25 cellular contexts compared by ENCODE assay signal in genomic region chr20:34987288-34988175, GRCh38. TPM values are rescaled to one million over a fixed set of nuclear protein-coding genes. Genes with fewer than 3 reads are reported as not detected.
DNase-seq lines count a peak whose midpoint lies in the region; ATAC-seq and TF ChIP-seq lines count a peak whose summit lies in the region.
"Had no signal": no experiment of that assay in that cellular context is flagged by ENCODE, and none has a peak within 500 bp of the region (broad histone marks: within the 10 kb centered on the region; RNA-seq: fewer than 3 reads in every experiment).

No MANE protein-coding gene starts in this region.

- H3K79me2 ChIP-seq in DND-41 (ENCODE audit: insufficient read depth, low read length) (no peaks in the 10 kb centered on the region), hepatocyte (no peaks in the 10 kb centered on the region), GM23248 (ENCODE audit: insufficient read depth) (no peaks in the 10 kb centered on the region)

- ATAC-seq in DND-41 (ENCODE audit: insufficient read depth, low read depth), result peak; percentile 27; the same call in 1 of the 3 replicates
- peak; percentile 6 for ATAC-seq in sciatic nerve
- ATAC-seq: naive thymus-derived CD4-positive, alpha-beta T cell; upper lobe of right lung had no signal

- H3K4me3 ChIP-seq in DND-41 (ENCODE audit: low read depth in 1 of 2, low read length in 2 of 2), result no peak overlapping the region
- H3K4me3 ChIP-seq in hepatocyte, result no peak overlapping the region
- H3K4me3 ChIP-seq in GM23248, result no peak overlapping the region
- H3K4me3 ChIP-seq: BLaER1, breast epithelium, colonic mucosa, PC-9, spleen, upper lobe of right lung had no signal

- 84% methylated on average over 15 of the region's 15 CpGs for WGBS in hepatocyte (ENCODE audit: low lambda C conversion rate, missing lambda C conversion rate)
- 40 to 42% methylated on average over 15 of the region's 15 CpGs for WGBS in GM23248 (ENCODE audit: low coverage in 1 of 2, low lambda C conversion rate in 2 of 2, missing lambda C conversion rate in 2 of 2), 2 experiments

- H3K9ac ChIP-seq in DND-41 (ENCODE audit: low read depth, low read length) (no peak overlapping the region), GM23248 (no peak overlapping the region)
- H3K9ac ChIP-seq: BLaER1 had no signal

- intact Hi-C loops in sciatic nerve (cut with DNase I), result no loop called here

- no peaks in the 10 kb centered on the region for H3K27me3 ChIP-seq in DND-41 (ENCODE audit: insufficient read depth, low read length, poor library complexity)
- no peaks in the 10 kb centered on the region for H3K27me3 ChIP-seq in layer of hippocampus (ENCODE audit: control insufficient read depth, insufficient read depth, low read length)
- peaks cover 8% of the 10 kb centered on the region for H3K27me3 ChIP-seq in hepatocyte
- peaks cover 9% of the 10 kb centered on the region; the same call in 1 of the 2 replicates for H3K27me3 ChIP-seq in GM23248 (replicated peaks; ENCODE audit: insufficient read depth)
- H3K27me3 ChIP-seq: BLaER1, colonic mucosa had no signal

- H3K36me3 ChIP-seq in DND-41 (ENCODE audit: insufficient read depth, low read length) (no peaks in the 10 kb centered on the region), hepatocyte (replicated peaks; ENCODE audit: insufficient read depth, low read depth) (no peaks in the 10 kb centered on the region), GM23248 (ENCODE audit: low read depth) (no peaks in the 10 kb centered on the region)
- H3K36me3 ChIP-seq: breast epithelium, colonic mucosa, upper lobe of right lung had no signal

- H3F3A ChIP-seq in GM23248 (ENCODE audit: insufficient read depth), result no peaks in the 10 kb centered on the region

- H2AFZ ChIP-seq in DND-41 (ENCODE audit: low read depth, low read length) (no peak overlapping the region), hepatocyte (no peak overlapping the region), GM23248 (no peak overlapping the region)
- H2AFZ ChIP-seq: PC-9 had no signal

- H4K20me1 ChIP-seq in DND-41 (ENCODE audit: insufficient read depth, low read length), result peaks cover 5% of the 10 kb centered on the region; the same call in 1 of the 2 replicates
- H4K20me1 ChIP-seq in hepatocyte (ENCODE audit: insufficient read depth, poor library complexity, severe bottlenecking), result no peaks in the 10 kb centered on the region
- H4K20me1 ChIP-seq in GM23248 (ENCODE audit: insufficient read depth), result no peaks in the 10 kb centered on the region
- H4K20me1 ChIP-seq: BLaER1 had no signal

- H3K9me2 ChIP-seq in hepatocyte (replicated peaks; ENCODE audit: insufficient read depth), result no peaks in the 10 kb centered on the region
- no peaks in the 10 kb centered on the region for H3K9me2 ChIP-seq in GM23248 (ENCODE audit: insufficient read depth)

- H3K9me3 ChIP-seq in DND-41 (ENCODE audit: insufficient read depth, low read length, severe bottlenecking) (no peaks in the 10 kb centered on the region), hepatocyte (ENCODE audit: low read depth) (no peaks in the 10 kb centered on the region), GM23248 (ENCODE audit: low read depth) (no peaks in the 10 kb centered on the region)
- H3K9me3 ChIP-seq: BLaER1, breast epithelium, colonic mucosa, spleen, upper lobe of right lung had no signal

- no peak overlapping the region for H3K27ac ChIP-seq in DND-41 (ENCODE audit: low read length)
- H3K27ac ChIP-seq in cingulate gyrus (ENCODE audit: low read depth, low read length), result peak overlapping the region; percentile 47
- peak overlapping the region; percentile 38 for H3K27ac ChIP-seq in layer of hippocampus (ENCODE audit: low read depth, low read length)
- H3K27ac ChIP-seq in hepatocyte, result no peak overlapping the region
- no peak overlapping the region for H3K27ac ChIP-seq in GM23248
- H3K27ac ChIP-seq: BLaER1, breast epithelium, colonic mucosa, PC-9, spleen, upper lobe of right lung, VCaP had no signal

- H3K4me2 ChIP-seq in DND-41 (ENCODE audit: insufficient read depth, low read length) (no peak overlapping the region), hepatocyte (no peak overlapping the region), GM23248 (ENCODE audit: unreplicated experiment) (no peak overlapping the region)
- H3K4me2 ChIP-seq: BLaER1, PC-9 had no signal

- TF ChIP-seq CTCF in DND-41 (IDR thresholded peaks at IDR 0.05; ENCODE audit: borderline replicate concordance, extremely low read depth, low read length, poor library complexity, severe bottlenecking), result no peak
- no peak for TF ChIP-seq CTCF in hepatocyte (IDR thresholded peaks at IDR 0.05; ENCODE audit: poor library complexity)

- in situ Hi-C loops in GM23248 (cut with MboI), result no loop called here

- H3K4me1 ChIP-seq in DND-41 (ENCODE audit: insufficient read depth, low read length), result no peaks in the 10 kb centered on the region
- no peaks in the 10 kb centered on the region for H3K4me1 ChIP-seq in hepatocyte (ENCODE audit: insufficient read depth)
- H3K4me1 ChIP-seq in GM23248 (ENCODE audit: insufficient read depth), result no peaks in the 10 kb centered on the region
- H3K4me1 ChIP-seq: breast epithelium, upper lobe of right lung had no signal

- DNase-seq in DND-41, result no peak
- no peak for DNase-seq in sciatic nerve (ENCODE audit: low spot score)
- DNase-seq in hepatocyte (ENCODE audit: low spot score), result no peak
- no peak for DNase-seq in GM23248
- DNase-seq in iPS-NIHi11 (ENCODE audit: low spot score), result no peak
- DNase-seq: activated CD4-positive, alpha-beta T cell treated with anti-CD3 and anti-CD28 coated beads for 48 hours; activated naive CD4-positive, alpha-beta T cell treated with Interleukin-2 at 50 U/mL for 16 hours; activated T-cell treated with anti-CD3 and anti-CD28 coated beads, Interleukin-2, amount 50 U/mL, for 72 hours; colonic mucosa; effector memory CD4-positive, alpha-beta T cell; erythroblast; HCEC 1CT; naive thymus-derived CD4-positive, alpha-beta T cell; NCI-H1436 treated with DMSO at 0.1 percent for 48 hours; occipital lobe; PC-9; SHP77; spleen; upper lobe of right lung had no signal

RNA-seq across cellular contexts. Expression of gene MYH7B, which starts 31.9 kb away (rescaled TPM):
- total RNA-seq in sciatic nerve, result 5.6 TPM
- 0.07 TPM in 1 of 2 replicates, not detected in the other for total RNA-seq in hepatocyte
- 0.42 and 1.9 TPM in 2 replicates for polyA plus RNA-seq in hepatocyte
- under 0.01 and 0.11 TPM in 2 replicates for total RNA-seq in GM23248 (2014; rRNA removed; shearing (Covaris generic))
- 0.13 and 0.49 TPM in 2 replicates for polyA plus RNA-seq in GM23248 (2016; fragmentation: Nextera tagmentation; extraction: Ambion mirVana)
- total RNA-seq: Daoy had no signal

RNA-seq across cellular contexts. Expression of gene GSS, which starts 31.9 kb away (rescaled TPM):
- total RNA-seq in sciatic nerve, result 17.5 TPM
- total RNA-seq in hepatocyte, result 41.2 and 46.2 TPM in 2 replicates
- polyA plus RNA-seq in hepatocyte, result 45.2 and 54.7 TPM in 2 replicates
- 80.7 and 85.9 TPM in 2 replicates for total RNA-seq in GM23248 (2014; rRNA removed; shearing (Covaris generic))
- 68.3 and 75.0 TPM in 2 replicates for polyA plus RNA-seq in GM23248 (2016; fragmentation: Nextera tagmentation; extraction: Ambion mirVana)

Comparison
In these comparisons a context has a peak if more than half of its experiments do, and no peak if none do; other contexts are left out.
1. H3K27ac ChIP-seq: peak in cingulate gyrus (single experiment) and layer of hippocampus (single experiment); none in DND-41 (single experiment), hepatocyte (single experiment) and GM23248 (single experiment).